Comparison of ENCODE assay signal across 14 cellular contexts in the genomic region with DNA sequence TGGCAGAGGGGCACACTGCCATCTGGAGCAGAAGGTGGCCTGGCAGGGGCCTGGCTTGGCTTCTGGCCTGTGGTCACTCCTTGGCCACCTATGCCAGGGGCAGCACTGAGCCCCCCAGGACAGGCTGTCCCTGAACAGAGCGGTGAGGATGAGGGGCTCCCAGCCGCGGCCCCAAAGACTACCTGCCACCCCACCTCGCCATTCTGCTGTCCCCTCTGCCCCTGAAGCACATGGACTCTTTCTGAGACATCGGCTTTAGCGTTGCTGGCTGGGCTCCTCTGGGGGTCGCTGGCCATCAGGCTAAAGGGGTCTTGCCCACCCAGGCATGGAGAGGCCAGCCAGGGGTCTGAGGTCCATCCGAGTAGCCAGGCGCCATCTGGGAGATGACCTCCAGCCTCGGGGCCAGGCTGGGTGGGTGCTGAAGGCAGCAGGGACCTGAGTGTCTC.
"Had no signal": no experiment of that assay in that cellular context is flagged by ENCODE, and none has a peak within 500 bp of the region (broad histone marks: within the 10 kb centered on the region; RNA-seq: fewer than 3 reads in every experiment).

No MANE protein-coding gene starts in this region.

- H3K9me3 ChIP-seq: gastrocnemius medialis, ovary, tibial nerve had no signal

- H3K9me3 Mint-ChIP-seq: activated naive CD8-positive, alpha-beta T cell treated with anti-CD3 and anti-CD28 coated beads, Interleukin-2, amount 10 ng/mL, durations not matched to agents 7 days and 5 days; nephron progenitor cell had no signal

- H3K4me1 Mint-ChIP-seq: activated naive CD8-positive, alpha-beta T cell treated with anti-CD3 and anti-CD28 coated beads, Interleukin-2, amount 10 ng/mL, durations not matched to agents 7 days and 5 days; nephron progenitor cell had no signal

- H3K4me3 ChIP-seq: gastrocnemius medialis, ovary, tibial nerve had no signal

- H3K36me3 Mint-ChIP-seq: activated naive CD8-positive, alpha-beta T cell treated with anti-CD3 and anti-CD28 coated beads, Interleukin-2, amount 10 ng/mL, durations not matched to agents 7 days and 5 days had no signal

- H3K4me1 ChIP-seq: gastrocnemius medialis had no signal

- H3K27ac ChIP-seq: gastrocnemius medialis, ovary, tibial nerve, VCaP had no signal

- H3K36me3 ChIP-seq: gastrocnemius medialis, ovary, tibial nerve had no signal

- ATAC-seq: gastrocnemius medialis, SK-N-SH treated with all-trans-retinoic acid at 6 μM for 48 hours had no signal

- H3K27me3 ChIP-seq: ovary had no signal

- H3K27ac Mint-ChIP-seq: activated naive CD8-positive, alpha-beta T cell treated with anti-CD3 and anti-CD28 coated beads, Interleukin-2, amount 10 ng/mL, durations not matched to agents 7 days and 5 days; nephron progenitor cell had no signal

- H3K4me3 Mint-ChIP-seq: activated naive CD8-positive, alpha-beta T cell treated with anti-CD3 and anti-CD28 coated beads, Interleukin-2, amount 10 ng/mL, durations not matched to agents 7 days and 5 days; nephron progenitor cell had no signal

- DNase-seq: activated CD4-positive, alpha-beta T cell treated with anti-CD3 and anti-CD28 coated beads for 1 hour; activated CD4-positive, alpha-beta T cell treated with anti-CD3 and anti-CD28 coated beads, Interleukin-2, amount 50 U/mL, for 4 hours; activated naive CD4-positive, alpha-beta T cell; activated naive CD8-positive, alpha-beta T cell treated with anti-CD3 and anti-CD28 coated beads, Interleukin-2, amount 10 ng/mL, durations not matched to agents 7 days and 5 days; activated T-cell treated with anti-CD3 and anti-CD28 coated beads for 4 hours; cerebellar nuclear complex; gastrocnemius medialis; nephron progenitor cell; stimulated activated CD4-positive, alpha-beta T cell treated with anti-CD3 and anti-CD28 coated beads, Interleukin-2, amount 100 ng/mL, for 48 hours; stimulated activated naive CD4-positive, alpha-beta T cell had no signal
